ENCODE assay signal across 12 cellular contexts in the genomic region with DNA sequence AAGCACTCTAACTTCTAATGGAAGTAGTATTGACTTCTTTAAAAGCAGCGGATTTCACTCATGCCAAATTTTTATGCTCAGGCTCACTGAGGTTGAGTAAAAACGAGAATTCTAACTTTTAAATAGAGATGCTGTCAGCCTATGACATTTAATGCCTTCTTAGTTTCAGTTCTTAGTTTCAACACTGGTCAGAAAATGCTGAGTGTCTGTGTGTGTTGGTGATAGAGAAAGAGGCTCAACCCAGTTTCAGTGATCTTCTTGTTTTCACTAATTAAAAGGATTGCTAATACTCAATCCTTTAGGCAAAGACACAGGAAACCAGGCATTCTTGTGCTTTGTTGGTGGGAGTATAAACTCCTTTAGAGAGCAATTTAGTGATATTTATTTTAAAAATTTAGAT.
A peak's percentile ranks its signal among the peaks of the same experiment; 100 is the strongest.
DNase-seq lines count a peak whose midpoint lies in the region; ATAC-seq and TF ChIP-seq lines count a peak whose summit lies in the region.
"Had no signal": no experiment of that assay in that cellular context is flagged by ENCODE, and none has a peak within 500 bp of the region (broad histone marks: within the 10 kb centered on the region; RNA-seq: fewer than 3 reads in every experiment).

No MANE protein-coding gene starts in this region.

- H4K20me1 ChIP-seq in MM.1S (ENCODE audit: insufficient read depth, low read length), result no peaks in the 10 kb centered on the region

- H3K4me1 ChIP-seq in MM.1S (ENCODE audit: low read length), result peaks cover 4% of the 10 kb centered on the region; the same call in 1 of the 2 replicates
- H3K4me1 ChIP-seq: HAP-1 had no signal

- H3K79me2 ChIP-seq in MM.1S (ENCODE audit: low read length), result no peaks in the 10 kb centered on the region

- ATAC-seq in GM18498 (IDR thresholded peaks at IDR 0.05; ENCODE audit: unreplicated experiment) (peak; percentile 98), GM19351 (IDR thresholded peaks at IDR 0.05; ENCODE audit: unreplicated experiment) (peak; percentile 100), HG02884 (IDR thresholded peaks at IDR 0.05; ENCODE audit: unreplicated experiment) (peak; percentile 95)

- DNase-seq in MM.1S (peak; percentile 74), substantia nigra (lab: John Stamatoyannopoulos, UW) (no peak), NCI-H1436 (lab: John Stamatoyannopoulos, UW) (no peak), KG1 (lab: John Stamatoyannopoulos, UW) (no peak), NCI-H748 (lab: John Stamatoyannopoulos, UW; ENCODE audit: unreplicated experiment) (no peak)
- DNase-seq: head of caudate nucleus, NCI-H1930, Right ventricle myocardium superior had no signal

- H3K9ac ChIP-seq in MM.1S (ENCODE audit: low read length), result no peak overlapping the region

- no peaks in the 10 kb centered on the region for H3K27me3 ChIP-seq in MM.1S (replicated peaks; ENCODE audit: insufficient read depth, low read length)

- H3K27ac ChIP-seq in MM.1S (ENCODE audit: low read length), result peak overlapping the region; percentile 42; the same call in 1 of the 2 replicates
- no peak overlapping the region for H3K27ac ChIP-seq in substantia nigra (ENCODE audit: low read depth, low read length, poor library complexity, severe bottlenecking)

- no peaks in the 10 kb centered on the region for H3K9me2 ChIP-seq in MM.1S (replicated peaks; ENCODE audit: insufficient read depth, low read length)

- H3K4me3 ChIP-seq in MM.1S (ENCODE audit: low read length), result no peak overlapping the region
- H3K4me3 ChIP-seq: HAP-1 had no signal

- peak overlapping the region; percentile 52; the same call in 1 of the 2 replicates for H3K4me2 ChIP-seq in MM.1S (ENCODE audit: low read depth, low read length)

- H2AFZ ChIP-seq in MM.1S (ENCODE audit: low read length), result no peak overlapping the region

- no peaks in the 10 kb centered on the region for H3K36me3 ChIP-seq in MM.1S (replicated peaks; ENCODE audit: insufficient read depth, low read length)

- no peak for TF ChIP-seq CTCF in MM.1S (IDR thresholded peaks at IDR 0.05; ENCODE audit: low read length)

- H3F3A ChIP-seq in MM.1S (ENCODE audit: insufficient read depth, low read length), result 0 out of 2 replicates have a peak, but pooled peaks cover 12% of the 10 kb centered on the region

- no peaks in the 10 kb centered on the region for H3K9me3 ChIP-seq in MM.1S (replicated peaks; ENCODE audit: insufficient read depth, low read length)
- H3K9me3 ChIP-seq: HAP-1 had no signal
